ENCODE assay signal across 26 cellular contexts in the genomic region with DNA sequence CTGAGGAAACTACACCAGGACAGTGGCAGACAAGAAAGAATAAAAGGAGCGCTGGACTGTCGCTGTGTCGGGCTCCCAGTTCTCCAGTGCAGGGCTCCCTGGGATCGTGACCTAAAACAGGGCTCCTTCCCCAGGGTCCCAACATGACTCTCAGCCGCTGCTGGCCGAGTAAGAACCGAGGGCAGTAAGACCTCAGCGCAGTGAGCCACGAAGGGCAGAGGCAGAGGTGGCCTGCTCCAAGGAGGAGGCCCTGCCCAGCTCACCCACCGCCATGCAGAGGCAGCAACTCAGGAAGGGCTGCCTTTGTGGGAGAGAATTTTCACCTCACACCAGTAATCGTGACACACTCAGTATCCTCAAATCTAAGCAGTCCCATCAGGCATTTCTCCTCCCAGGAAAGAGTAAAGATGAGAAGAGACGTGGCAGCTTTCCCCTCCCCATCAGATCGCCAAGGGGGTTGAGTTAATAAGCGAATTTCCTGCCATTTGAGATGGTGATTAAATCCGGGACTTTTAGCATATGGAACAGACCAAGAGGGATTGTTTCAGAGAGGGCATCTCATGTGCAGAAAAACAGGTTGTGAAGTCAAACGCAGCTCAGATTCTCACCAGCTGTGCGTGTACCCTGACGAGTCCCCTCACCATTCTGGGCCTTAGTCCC. TPM values are rescaled to one million over a fixed set of nuclear protein-coding genes. Genes with fewer than 3 reads are reported as not detected.
DNase-seq lines count a peak whose midpoint lies in the region; TF ChIP-seq lines count a peak whose summit lies in the region.
"Had no signal": no experiment of that assay in that cellular context is flagged by ENCODE, and none has a peak within 500 bp of the region (broad histone marks: within the 10 kb centered on the region; RNA-seq: fewer than 3 reads in every experiment).

No MANE protein-coding gene starts in this region.

- no peaks in the 10 kb centered on the region for H3K9me3 Mint-ChIP-seq in endodermal cell
- H3K9me3 Mint-ChIP-seq: activated T-cell treated with anti-CD3 and anti-CD28 coated beads, Interleukin-2, amount 50 U/mL, for 24 hours; stimulated activated effector memory CD8-positive, alpha-beta T cell treated with anti-CD3 and anti-CD28 coated beads, Interleukin-12 subunit alpha, Interleukin-12 subunit beta, amount 100 ng/mL, for 72 hours had no signal

- H3K9me3 ChIP-seq in SJCRH30 (replicated peaks) (no peaks in the 10 kb centered on the region), endodermal cell (ENCODE audit: control insufficient read depth, low read length) (no peaks in the 10 kb centered on the region), transverse colon (no peaks in the 10 kb centered on the region), Peyer's patch (no peaks in the 10 kb centered on the region)
- H3K9me3 ChIP-seq: adrenal gland, esophagus muscularis mucosa, right lobe of liver, upper lobe of right lung had no signal

- H3K4me3 Mint-ChIP-seq in endodermal cell = peak overlapping the region; percentile 1
- H3K4me3 Mint-ChIP-seq: activated T-cell treated with anti-CD3 and anti-CD28 coated beads, Interleukin-2, amount 50 U/mL, for 24 hours; stimulated activated effector memory CD8-positive, alpha-beta T cell treated with anti-CD3 and anti-CD28 coated beads, Interleukin-12 subunit alpha, Interleukin-12 subunit beta, amount 100 ng/mL, for 72 hours had no signal

- H3K4me1 Mint-ChIP-seq in endodermal cell = peaks cover 32% of the 10 kb centered on the region
- H3K4me1 Mint-ChIP-seq: stimulated activated effector memory CD8-positive, alpha-beta T cell treated with anti-CD3 and anti-CD28 coated beads, Interleukin-12 subunit alpha, Interleukin-12 subunit beta, amount 100 ng/mL, for 72 hours had no signal

- no peak overlapping the region for H3K27ac Mint-ChIP-seq in endodermal cell
- H3K27ac Mint-ChIP-seq: activated T-cell treated with anti-CD3 and anti-CD28 coated beads, Interleukin-2, amount 50 U/mL, for 24 hours; stimulated activated effector memory CD8-positive, alpha-beta T cell treated with anti-CD3 and anti-CD28 coated beads, Interleukin-12 subunit alpha, Interleukin-12 subunit beta, amount 100 ng/mL, for 72 hours had no signal

- H3K36me3 ChIP-seq in SJCRH30 = no peaks in the 10 kb centered on the region
- no peaks in the 10 kb centered on the region for H3K36me3 ChIP-seq in endodermal cell (ENCODE audit: control insufficient read depth, insufficient read depth, low read length)
- no peaks in the 10 kb centered on the region for H3K36me3 ChIP-seq in transverse colon
- H3K36me3 ChIP-seq in Peyer's patch = no peaks in the 10 kb centered on the region
- H3K36me3 ChIP-seq: adrenal gland, right lobe of liver, upper lobe of right lung had no signal

- H3K27me3 ChIP-seq in SJCRH30 (no peaks in the 10 kb centered on the region), endodermal cell (ENCODE audit: control insufficient read depth, insufficient read depth, low read length, poor library complexity, severe bottlenecking) (no peaks in the 10 kb centered on the region), transverse colon (no peaks in the 10 kb centered on the region), Peyer's patch (no peaks in the 10 kb centered on the region)
- H3K27me3 ChIP-seq: adrenal gland, esophagus muscularis mucosa, right lobe of liver, upper lobe of right lung had no signal

- TF ChIP-seq POLR2A in transverse colon (IDR thresholded peaks at IDR 0.05) (no peak), Peyer's patch (IDR thresholded peaks at IDR 0.05) (no peak)

- in situ Hi-C loops in transverse colon (cut with MboI; ENCODE audit: low pct_ligation_motif_present in 1 of 4, low pct_unique_long_range_greater_than_20kb in 1 of 4, low sequenced_read_pairs in 3 of 4) = no loop called here

- H3K27me3 Mint-ChIP-seq in endodermal cell (ENCODE audit: insufficient read depth) = no peaks in the 10 kb centered on the region
- H3K27me3 Mint-ChIP-seq: activated T-cell treated with anti-CD3 and anti-CD28 coated beads, Interleukin-2, amount 50 U/mL, for 24 hours had no signal

- no peaks in the 10 kb centered on the region for H3K36me3 Mint-ChIP-seq in endodermal cell (ENCODE audit: low read depth)

- H3K27ac ChIP-seq in SJCRH30 (peak overlapping the region; percentile 87), endodermal cell (ENCODE audit: low read depth, low read length) (peak overlapping the region; percentile 0), transverse colon (peak overlapping the region; percentile 6 to 65 (median 50)), Peyer's patch (no peak overlapping the region)
- H3K27ac ChIP-seq: adrenal gland, right lobe of liver, upper lobe of right lung had no signal

- TF ChIP-seq EP300 in transverse colon (IDR thresholded peaks at IDR 0.05; ENCODE audit: low read depth) = no peak

- H3K4me1 ChIP-seq in SJCRH30 (peaks cover 46% of the 10 kb centered on the region), endodermal cell (ENCODE audit: control insufficient read depth, insufficient read depth, low read length) (peaks cover 20% of the 10 kb centered on the region), transverse colon (peaks cover 10 to 17% (median 15%) of the 10 kb centered on the region in 4 donors), Peyer's patch (peaks cover 0 to 9% (median 0%) of the 10 kb centered on the region in 4 donors)
- H3K4me1 ChIP-seq: right lobe of liver had no signal

- H3K9ac ChIP-seq in endodermal cell (ENCODE audit: extremely low read depth, low read length, poor library complexity, severe bottlenecking) = no peak overlapping the region

- peak; percentile 59 to 89 for DNase-seq in SJCRH30
- no peak for DNase-seq in endodermal cell
- peak; percentile 7 for DNase-seq in left kidney (ENCODE audit: low read depth, low spot score)
- no peak for DNase-seq in transverse colon
- no peak for DNase-seq in NCI-H128 (lab: John Stamatoyannopoulos, UW; ENCODE audit: unreplicated experiment)
- no peak for DNase-seq in NCI-H1092 treated with DMSO at 0.1 percent for 48 hours (lab: John Stamatoyannopoulos, UW)
- DNase-seq in Peyer's patch = no peak
- DNase-seq: activated CD4-positive, alpha-beta T cell treated with anti-CD3 and anti-CD28 coated beads for 4 hours; activated naive CD4-positive, alpha-beta T cell treated with Interleukin-2 at 50 U/mL for 16 hours; activated T-cell treated with anti-CD3 and anti-CD28 coated beads, Interleukin-2, amount 50 U/mL, for 24 hours; adrenal gland; C1 segment of cervical spinal cord; COR-L47; DMS53; effector memory CD4-positive, alpha-beta T cell; H7; midbrain; NCI-H1092; NCI-H187 treated with DMSO at 0.1 percent for 48 hours; NCI-H774; right lobe of liver; stimulated activated CD4-positive, alpha-beta T cell treated with anti-CD3 and anti-CD28 coated beads, Interleukin-4, amount 100 ng/mL, for 24 hours; substantia nigra; upper lobe of right lung had no signal

- no peak for TF ChIP-seq CTCF in endodermal cell (conservative IDR thresholded peaks at IDR 0.05)
- TF ChIP-seq CTCF in transverse colon (IDR thresholded peaks at IDR 0.05) = no peak
- no peak for TF ChIP-seq CTCF in Peyer's patch (IDR thresholded peaks at IDR 0.05)

- H3K4me3 ChIP-seq in SJCRH30 (no peak overlapping the region; the same call in 1 of the 2 replicates), endodermal cell (ENCODE audit: low read length) (no peak overlapping the region), transverse colon (no peak overlapping the region), Peyer's patch (no peak overlapping the region)
- H3K4me3 ChIP-seq: adrenal gland, esophagus muscularis mucosa, right lobe of liver, upper lobe of right lung had no signal

- WGBS in endodermal cell (ENCODE audit: insufficient coverage in 1 of 2, insufficient read length in 1 of 2), 2 experiments = 89 to 91% methylated on average over 17 to 18 of the region's 18 CpGs
- whole genome bisulfite sequencing in transverse colon (ENCODE audit: low coverage in 1 of 2), 2 donors = 87 to 98% methylated on average over 7 to 18 of the region's 18 CpGs

- intact Hi-C loops in transverse colon (cut with DNase I; ENCODE audit: low total_unique reads) = no loop called here

RNA-seq across cellular contexts. Expression of gene ARTN, which starts 19.8 kb away (rescaled TPM):
- 2.8 and 3.0 TPM in 2 replicates for total RNA-seq in SJCRH30 (2014; rRNA removed; shearing (Covaris generic))
- total RNA-seq in endodermal cell (1 to 10 TPM; 3.3 to 4.4 TPM), transverse colon (10 to 100 TPM in 1 of 4 donors, 1 to 10 TPM in 2, under 1 TPM in 1; 0.96 to 17.5 (median 1.9) TPM), Peyer's patch (under 1 TPM in 1 of 4 donors, not detected in 3; 0.94 TPM)
- polyA plus RNA-seq in endodermal cell (2013, experiment 1 of 2) = 0.85 TPM
- polyA plus RNA-seq in endodermal cell (2013, experiment 2 of 2) = 0.70 TPM

RNA-seq across cellular contexts. Expression of gene IPO13, which starts 33.0 kb away (rescaled TPM):
- total RNA-seq in SJCRH30 (2014; rRNA removed; shearing (Covaris generic)) = 15.4 and 17.7 TPM in 2 replicates
- total RNA-seq in endodermal cell (10 to 100 TPM; 18.6 to 21.5 TPM), transverse colon (10 to 100 TPM; 22.7 to 64.9 (median 36.5) TPM), Peyer's patch (10 to 100 TPM in 3 of 4 donors, 1 to 10 TPM in 1; 9.1 to 36.5 (median 32.0) TPM)
- polyA plus RNA-seq in endodermal cell (2013, experiment 1 of 2) = 20.8 TPM
- 16.2 TPM for polyA plus RNA-seq in endodermal cell (2013, experiment 2 of 2)

RNA-seq across cellular contexts. Expression of gene DPH2, which starts 56.0 kb away (rescaled TPM):
- total RNA-seq in SJCRH30 (2014; rRNA removed; shearing (Covaris generic)) = 45.4 and 47.9 TPM in 2 replicates
- total RNA-seq in endodermal cell = 10 to 100 TPM; 28.5 to 31.3 TPM
- 26.1 TPM for polyA plus RNA-seq in endodermal cell (2013, experiment 1 of 2)
- polyA plus RNA-seq in endodermal cell (2013, experiment 2 of 2) = 19.5 TPM
- total RNA-seq in transverse colon = 10 to 100 TPM; 13.1 to 29.4 (median 17.1) TPM
- 100 to 1,000 TPM in 1 of 4 donors, 10 to 100 TPM in 3; 16.6 to 106 (median 38.6) TPM for total RNA-seq in Peyer's patch

Comparison
In these comparisons a context has a peak if more than half of its experiments do, and no peak if none do; other contexts are left out.
1. DNase-seq: peak in SJCRH30 (2 of 2) and left kidney (single experiment); none in endodermal cell (single experiment), transverse colon (single experiment), NCI-H128 (single experiment), NCI-H1092 treated with DMSO at 0.1 percent for 48 hours (single experiment) and Peyer's patch (0 of 3).
2. H3K27ac ChIP-seq: peak in SJCRH30 (single experiment), endodermal cell (single experiment) and transverse colon (4 of 4); none in Peyer's patch (0 of 4).